Comparison of ENCODE assay signal across 8 cellular contexts in the genomic region with DNA sequence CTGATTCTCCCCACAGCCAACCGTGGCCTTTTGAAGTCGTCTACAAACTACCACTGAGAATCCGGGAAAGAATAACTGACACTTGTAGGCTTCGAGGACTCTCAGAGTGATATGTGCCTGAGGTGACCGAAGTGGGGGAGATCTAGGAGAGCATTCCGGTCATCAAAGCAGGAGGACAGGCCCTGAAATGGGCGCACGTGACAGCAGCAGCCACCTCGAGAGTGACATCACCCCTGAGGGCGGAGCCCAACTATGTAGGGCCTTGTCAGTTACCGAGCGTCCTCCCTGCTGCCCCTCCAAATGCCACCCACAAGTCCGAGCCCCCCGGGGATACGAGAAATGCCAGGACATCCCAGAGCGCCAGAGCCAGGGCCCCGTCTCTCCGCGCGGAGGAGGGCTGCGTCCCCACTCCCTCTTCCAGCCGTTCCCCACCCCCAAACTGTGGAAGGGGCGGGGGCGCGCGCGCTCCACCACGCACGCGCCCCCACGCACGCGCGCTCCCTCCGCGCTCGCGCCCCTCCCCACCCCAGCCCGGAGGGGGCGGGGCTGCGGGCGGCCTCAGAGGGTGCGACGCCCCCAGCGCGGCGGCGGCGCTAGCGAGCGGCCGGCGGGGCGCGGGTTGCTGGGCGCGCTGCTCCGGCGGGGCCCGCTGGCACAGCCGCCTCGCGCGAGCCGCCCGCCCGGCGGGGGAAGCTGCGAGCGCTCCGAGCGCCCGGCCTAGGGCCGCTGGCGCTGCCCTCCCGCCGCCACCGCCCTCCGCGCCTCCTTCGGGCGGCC. TPM values are rescaled to one million over a fixed set of nuclear protein-coding genes. Genes with fewer than 3 reads are reported as not detected.
DNase-seq lines count a peak whose midpoint lies in the region; ATAC-seq and TF ChIP-seq lines count a peak whose summit lies in the region.

Gene TANC2, plus strand, starts transcription at position 587 of the 777 bp plus-strand sequence. CDS start 43,325 bp downstream, outside the sequence.

- H3K27ac ChIP-seq in cingulate gyrus (ENCODE audit: low read depth, low read length), result peak within 1 kb of the TSS; percentile 88

- peaks cover 25% of the 10 kb centered on the region for H3K4me1 Mint-ChIP-seq in activated CD4-positive, alpha-beta T cell treated with anti-CD3 and anti-CD28 coated beads, Interleukin-2, amount 10 ng/mL, durations not matched to agents 24 days and 14 days

- peak within 1 kb of the TSS; percentile 82 for H3K27ac Mint-ChIP-seq in activated CD4-positive, alpha-beta T cell treated with anti-CD3 and anti-CD28 coated beads, Interleukin-2, amount 10 ng/mL, durations not matched to agents 24 days and 14 days

- H3K9me3 Mint-ChIP-seq in activated CD4-positive, alpha-beta T cell treated with anti-CD3 and anti-CD28 coated beads, Interleukin-2, amount 10 ng/mL, durations not matched to agents 24 days and 14 days, result no peaks in the 10 kb centered on the region

- intact Hi-C loops in activated CD4-positive, alpha-beta T cell treated with anti-CD3 and anti-CD28 coated beads, Interleukin-2, amount 10 ng/mL, durations not matched to agents 24 days and 14 days (cut with micrococcal nuclease), result loop anchor here (1.0 kb wide), 1 partner anchor 313 kb away; no protein-coding TSS in a partner anchor

- peaks cover 68% of the 10 kb centered on the region for H3K27me3 Mint-ChIP-seq in activated CD4-positive, alpha-beta T cell treated with anti-CD3 and anti-CD28 coated beads, Interleukin-2, amount 10 ng/mL, durations not matched to agents 24 days and 14 days

- DNase-seq in NCI-H345 treated with DMSO at 0.1 percent for 48 hours (lab: John Stamatoyannopoulos, UW; ENCODE audit: unreplicated experiment) (peak; percentile 76), kidney glomerular epithelial cell (lab: John Stamatoyannopoulos, UW) (peak; percentile 71)
- peak; percentile 89 for DNase-seq in activated CD4-positive, alpha-beta T cell treated with anti-CD3 and anti-CD28 coated beads, Interleukin-2, amount 10 ng/mL, durations not matched to agents 24 days and 14 days
- DNase-seq in stimulated activated CD4-positive, alpha-beta T cell treated with anti-CD3 and anti-CD28 coated beads, Interleukin-12 subunit alpha, Interleukin-12 subunit beta, amount 100 ng/mL, for 48 hours (ENCODE audit: low read depth in 2 of 3, low spot score in 1 of 3), result peak in 2 of 3 donors; percentile 44 to 58
- DNase-seq in NK-92 treated with Interleukin-12 subunit alpha and Interleukin-12 subunit beta, amount 100 ng/mL, for 24 hours (lab: John Stamatoyannopoulos, UW), result no peak

- peak; percentile 59 for ATAC-seq in HG03103 (IDR thresholded peaks at IDR 0.05; ENCODE audit: low read depth, unreplicated experiment)

- TF ChIP-seq CTCF in GM12875 (IDR thresholded peaks at IDR 0.05; ENCODE audit: borderline replicate concordance, insufficient read depth, low read depth, low read length), result no peak

- peak within 1 kb of the TSS; percentile 79 for H3K4me3 Mint-ChIP-seq in activated CD4-positive, alpha-beta T cell treated with anti-CD3 and anti-CD28 coated beads, Interleukin-2, amount 10 ng/mL, durations not matched to agents 24 days and 14 days

- no peaks in the 10 kb centered on the region for H3K36me3 Mint-ChIP-seq in activated CD4-positive, alpha-beta T cell treated with anti-CD3 and anti-CD28 coated beads, Interleukin-2, amount 10 ng/mL, durations not matched to agents 24 days and 14 days (ENCODE audit: low read depth)

- H3K4me3 ChIP-seq in GM12875 (ENCODE audit: low read depth, low read length), result peak within 1 kb of the TSS; percentile 46

RNA-seq across cellular contexts. Expression of gene TANC2, which starts in this region (rescaled TPM):
- 0.58 and 0.92 TPM in 2 replicates for total RNA-seq in activated CD4-positive, alpha-beta T cell treated with anti-CD3 and anti-CD28 coated beads, Interleukin-2, amount 10 ng/mL, durations not matched to agents 24 days and 14 days

Comparison
In these comparisons a context has a peak if more than half of its experiments do, and no peak if none do; other contexts are left out.
1. Peak in DNase-seq in activated CD4-positive, alpha-beta T cell treated with anti-CD3 and anti-CD28 coated beads, Interleukin-2, amount 10 ng/mL, durations not matched to agents 24 days and 14 days; RNA of the gene not detected or under 1 TPM.